21 cellular contexts compared by ENCODE assay signal in genomic region chr18:25883091-25883490, GRCh38.
"Had no signal": no experiment of that assay in that cellular context is flagged by ENCODE, and none has a peak within 500 bp of the region (broad histone marks: within the 10 kb centered on the region; RNA-seq: fewer than 3 reads in every experiment).

No MANE protein-coding gene starts in this region.

- H3K4me3 ChIP-seq: adrenal gland, ascending aorta, psoas muscle, right atrium auricular region, upper lobe of left lung had no signal

- H3K9me3 ChIP-seq: adrenal gland, psoas muscle, upper lobe of left lung had no signal

- H3K27me3 ChIP-seq: adrenal gland, ascending aorta, brain microvascular endothelial cell, foreskin keratinocyte, right atrium auricular region, upper lobe of left lung had no signal

- FAIRE-seq: kidney had no signal

- DNase-seq: activated CD4-positive, alpha-beta T cell treated with anti-CD3 and anti-CD28 coated beads, Interleukin-2, amount 50 U/mL, for 1 hour; activated CD4-positive, CD25-positive, alpha-beta regulatory T cell treated with anti-CD3 and anti-CD28 coated beads, Interleukin-2, amount 50 U/mL, for 72 hours; activated CD8-positive, alpha-beta T cell treated with anti-CD3 and anti-CD28 coated beads, Interleukin-2, amount 10 ng/mL, durations not matched to agents 7 days and 5 days; activated naive CD4-positive, alpha-beta T cell; activated T-cell treated with anti-CD3 and anti-CD28 coated beads, Interleukin-2, amount 50 U/mL, for 1 hour; adrenal gland; brain microvascular endothelial cell; caudate nucleus; dermis blood vessel endothelial cell; effector CD8-positive, alpha-beta T cell; foreskin keratinocyte; kidney; naive thymus-derived CD8-positive, alpha-beta T cell; psoas muscle; stimulated activated CD4-positive, alpha-beta T cell treated with anti-CD3 and anti-CD28 coated beads, Interleukin-12 subunit alpha, Interleukin-12 subunit beta, amount 100 ng/mL, for 4 hours; stimulated activated CD4-positive, alpha-beta T cell treated with anti-CD3 and anti-CD28 coated beads, Interleukin-4, amount 100 ng/mL, for 4 hours; stimulated activated naive CD8-positive, alpha-beta T cell treated with anti-CD3 and anti-CD28 coated beads, Interleukin-15, Interleukin-2, amounts not matched to agents 100 U/mL and 50 U/mL, for 24 hours; upper lobe of left lung; WERI-Rb-1 had no signal

- H3K4me1 ChIP-seq: adrenal gland, ascending aorta, foreskin keratinocyte, psoas muscle, right atrium auricular region, upper lobe of left lung had no signal

- H3K27ac ChIP-seq: adrenal gland, ascending aorta, brain microvascular endothelial cell, foreskin keratinocyte, psoas muscle, right atrium auricular region, upper lobe of left lung, WERI-Rb-1 had no signal

- H3K36me3 ChIP-seq: adrenal gland, ascending aorta, brain microvascular endothelial cell, right atrium auricular region, upper lobe of left lung, WERI-Rb-1 had no signal
